1 cellular context compared by ENCODE assay signal in the genomic region with DNA sequence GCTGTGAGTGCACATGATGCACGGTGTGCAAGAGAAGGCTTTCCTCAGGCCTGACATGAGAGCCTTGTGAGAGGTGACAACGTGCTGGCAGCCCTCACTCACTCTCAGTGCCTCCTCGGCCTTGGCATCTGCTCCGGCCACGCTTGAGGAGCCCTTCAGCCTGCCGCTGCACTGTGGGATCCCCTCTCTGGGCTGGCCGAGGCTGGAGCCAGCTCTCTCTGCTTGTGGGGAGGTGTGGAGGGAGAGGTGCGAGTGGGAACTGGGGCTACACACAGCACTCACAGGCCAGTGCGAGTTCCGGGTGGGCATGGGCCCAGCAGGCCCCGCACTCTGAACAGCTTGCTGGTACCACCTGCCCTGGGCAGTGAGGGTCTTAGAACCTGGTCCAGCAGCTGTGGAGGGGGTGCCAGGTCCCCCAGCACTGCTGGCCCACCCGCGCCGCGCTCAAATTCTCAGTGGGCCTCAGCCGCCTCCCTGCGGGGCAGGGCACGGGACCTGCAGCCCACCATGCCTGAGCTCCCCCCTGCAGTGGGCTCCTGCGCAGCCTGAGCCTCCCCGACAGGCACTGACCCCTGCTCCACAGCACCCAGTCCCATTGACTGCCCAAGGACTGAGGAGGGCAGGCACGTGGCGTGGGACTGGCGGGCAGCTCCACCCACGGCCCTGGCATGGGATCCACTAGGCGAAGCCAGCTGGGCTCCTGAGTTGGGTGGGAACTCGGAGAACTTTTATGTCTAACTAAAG.
TF ChIP-seq lines count a peak whose summit lies in the region.

No MANE protein-coding gene starts in this region.

TF ChIP-seq in IMR-90, 13 proteins besides CTCF, POLR2A, EP300 and RAD21 (continued from another document):
- TF ChIP-seq NFE2L2 (IDR thresholded peaks at IDR 0.05; ENCODE audit: low read depth, low read length) (no peak), BHLHE40 (IDR thresholded peaks at IDR 0.05; ENCODE audit: low read depth, low read length) (no peak), MXI1 (IDR thresholded peaks at IDR 0.05; ENCODE audit: borderline replicate concordance, low read depth, low read length) (no peak)
